ENCODE assay signal across 8 cellular contexts in the genomic region with DNA sequence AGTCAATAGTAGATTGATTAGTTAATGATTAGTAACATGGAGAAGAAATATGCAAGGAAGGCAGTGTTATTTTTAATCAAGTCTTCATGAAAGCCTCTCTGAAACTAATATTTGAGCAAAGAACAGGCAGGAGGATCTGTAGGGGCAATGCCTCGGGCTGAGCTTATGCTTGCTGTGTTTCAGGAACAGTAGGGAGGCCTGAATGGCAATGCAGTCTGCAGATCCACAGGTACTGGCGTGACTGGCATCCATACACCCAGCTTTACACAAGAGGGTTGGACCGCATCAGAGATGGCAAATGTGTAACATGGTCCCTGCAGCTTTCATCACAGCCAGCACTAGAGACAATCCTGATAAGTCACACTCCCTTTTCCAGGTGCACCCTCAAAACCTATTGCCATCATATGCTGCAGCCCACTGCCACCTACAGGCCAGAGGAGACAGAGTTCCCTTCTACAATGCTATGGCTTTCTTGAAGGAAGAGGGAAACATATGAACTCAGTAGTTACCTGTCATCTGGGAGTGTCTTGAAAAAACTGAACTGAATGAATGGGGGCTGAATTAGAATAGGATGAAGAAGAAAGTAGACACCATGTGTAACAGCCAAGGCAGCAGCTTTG.
DNase-seq lines count a peak whose midpoint lies in the region; FAIRE-seq and TF ChIP-seq lines count a peak whose summit lies in the region.

No MANE protein-coding gene starts in this region.

- H3K4me3 ChIP-seq in GM12865 (ENCODE audit: low read depth, low read length): no peak overlapping the region
- H3K4me3 ChIP-seq in ascending aorta: no peak overlapping the region
- H3K4me3 ChIP-seq in osteoblast (ENCODE audit: insufficient read depth, low read length): no peak overlapping the region

- H3K36me3 ChIP-seq in ascending aorta (no peaks in the 10 kb centered on the region), osteoblast (ENCODE audit: insufficient read depth, low read length) (no peaks in the 10 kb centered on the region)

- no peaks in the 10 kb centered on the region for H3K27me3 ChIP-seq in ascending aorta
- H3K27me3 ChIP-seq in osteoblast (ENCODE audit: insufficient read depth, low read length): no peaks in the 10 kb centered on the region

- intact Hi-C loops in ascending aorta (cut with DNase I): loop anchor here (5.0 kb wide), 1 partner anchor 660 kb away; no protein-coding TSS in a partner anchor

- no peaks in the 10 kb centered on the region for H4K20me1 ChIP-seq in osteoblast (ENCODE audit: insufficient read depth, low read length)

- no peaks in the 10 kb centered on the region for H3K9me3 ChIP-seq in ascending aorta
- H3K9me3 ChIP-seq in osteoblast (ENCODE audit: low read depth, low read length): no peaks in the 10 kb centered on the region

- DNase-seq in GM12865 (ENCODE audit: low read depth) (peak; percentile 63), H4 (ENCODE audit: low spot score) (peak; percentile 52), NCI-H1092 treated with DMSO at 0.1 percent for 48 hours (lab: John Stamatoyannopoulos, UW) (peak; percentile 36), ascending aorta (ENCODE audit: low spot score in 2 of 2) (no peak), urothelium cell line (ENCODE audit: low spot score) (peak; percentile 51), osteoblast (ENCODE audit: insufficient read length, low spot score, missing footprints) (no peak)
- no peak for DNase-seq in activated CD8-positive, alpha-beta memory T cell treated with anti-CD3 and anti-CD28 coated beads, Interleukin-2, amount 50 U/mL, for 48 hours

- no peak overlapping the region for H3K4me2 ChIP-seq in osteoblast (ENCODE audit: insufficient read depth, low read length)

- FAIRE-seq in islet of Langerhans (lab: Jason Lieb, UNC) (peak; percentile 21), urothelium cell line (lab: Jason Lieb, UNC) (peak; percentile 96)

- H3K4me1 ChIP-seq in ascending aorta (no peaks in the 10 kb centered on the region), osteoblast (ENCODE audit: insufficient read depth, low read length) (no peaks in the 10 kb centered on the region)

- H2AFZ ChIP-seq in osteoblast (ENCODE audit: low read length): no peak overlapping the region

- peak; percentile 82 for TF ChIP-seq CTCF in GM12865 (IDR thresholded peaks at IDR 0.05; ENCODE audit: insufficient read depth, low read depth, low read length, missing control alignments)
- peak in 2 of 3 experiments; percentile 41 to 63 for TF ChIP-seq CTCF in ascending aorta (IDR thresholded peaks at IDR 0.05)
- TF ChIP-seq CTCF in osteoblast (IDR thresholded peaks at IDR 0.05; ENCODE audit: extremely low read depth, low read depth, low read length): no peak

- H3K79me2 ChIP-seq in osteoblast (ENCODE audit: insufficient read depth, low read length): no peaks in the 10 kb centered on the region

- H3K27ac ChIP-seq in ascending aorta (no peak overlapping the region), osteoblast (ENCODE audit: low read depth, low read length) (no peak overlapping the region)

Comparison
In these comparisons a context has a peak if more than half of its experiments do, and no peak if none do; other contexts are left out.
1. DNase-seq: peak in GM12865 (single experiment), H4 (single experiment), NCI-H1092 treated with DMSO at 0.1 percent for 48 hours (single experiment) and urothelium cell line (single experiment); none in ascending aorta (0 of 2), osteoblast (single experiment) and activated CD8-positive, alpha-beta memory T cell treated with anti-CD3 and anti-CD28 coated beads, Interleukin-2, amount 50 U/mL, for 48 hours (single experiment).